ENCODE assay signal across 2 cellular contexts in the genomic region with DNA sequence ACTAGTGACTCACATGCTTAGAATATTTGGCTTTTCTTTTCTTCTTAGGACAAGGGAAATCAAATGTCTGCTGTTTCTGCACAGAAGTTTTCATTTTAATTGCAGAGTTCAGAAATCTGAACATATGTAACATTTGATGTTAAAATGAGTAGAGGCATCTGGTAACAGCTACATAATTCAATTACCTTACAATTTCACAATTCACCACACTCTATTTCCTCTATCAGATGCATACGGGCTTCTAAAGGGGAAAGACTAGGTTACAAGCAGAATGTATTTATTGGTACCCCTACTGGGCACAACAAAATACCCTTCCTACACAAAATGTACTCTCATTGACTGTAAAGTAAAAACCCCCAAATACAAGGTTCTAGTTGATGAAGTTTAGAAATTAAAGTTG.
TF ChIP-seq lines count a peak whose summit lies in the region.

No MANE protein-coding gene starts in this region.

TF ChIP-seq in GM23338, 12 proteins besides CTCF, POLR2A, EP300 and RAD21 (continued from another document):
- no peak for TF ChIP-seq ZNF462 (CRISPR knock-in tag; IDR thresholded peaks at IDR 0.05)
- TF ChIP-seq REST (IDR thresholded peaks at IDR 0.05; ENCODE audit: unreplicated experiment), result no peak

TF ChIP-seq in SK-N-SH treated with all-trans-retinoic acid at 6 μM for 48 hours, 23 proteins besides CTCF, POLR2A, EP300 and RAD21 (continued from another document):
- no peak for TF ChIP-seq CSRNP3 (CRISPR knock-in tag; IDR thresholded peaks at IDR 0.05)
- TF ChIP-seq GLIS3 (CRISPR knock-in tag; IDR thresholded peaks at IDR 0.05), result no peak
- peak; percentile 23; the same call in 1 of the 2 replicates for TF ChIP-seq ISL1 (CRISPR knock-in tag; IDR thresholded peaks at IDR 0.05)
- no peak for TF ChIP-seq PPARA (CRISPR knock-in tag; IDR thresholded peaks at IDR 0.05; ENCODE audit: borderline replicate concordance)
- no peak for TF ChIP-seq OSR1 (CRISPR knock-in tag; IDR thresholded peaks at IDR 0.05)
- TF ChIP-seq ESRRG (CRISPR knock-in tag; IDR thresholded peaks at IDR 0.05), result no peak
- TF ChIP-seq ZNF565 (CRISPR knock-in tag; conservative IDR thresholded peaks at IDR 0.05; ENCODE audit: low read depth), result no peak
- TF ChIP-seq BACH2 (CRISPR knock-in tag; IDR thresholded peaks at IDR 0.05; ENCODE audit: borderline replicate concordance), result no peak
- no peak for TF ChIP-seq ARNTL (CRISPR knock-in tag; IDR thresholded peaks at IDR 0.05; ENCODE audit: borderline replicate concordance, low read depth)
- TF ChIP-seq, protein P1, sequence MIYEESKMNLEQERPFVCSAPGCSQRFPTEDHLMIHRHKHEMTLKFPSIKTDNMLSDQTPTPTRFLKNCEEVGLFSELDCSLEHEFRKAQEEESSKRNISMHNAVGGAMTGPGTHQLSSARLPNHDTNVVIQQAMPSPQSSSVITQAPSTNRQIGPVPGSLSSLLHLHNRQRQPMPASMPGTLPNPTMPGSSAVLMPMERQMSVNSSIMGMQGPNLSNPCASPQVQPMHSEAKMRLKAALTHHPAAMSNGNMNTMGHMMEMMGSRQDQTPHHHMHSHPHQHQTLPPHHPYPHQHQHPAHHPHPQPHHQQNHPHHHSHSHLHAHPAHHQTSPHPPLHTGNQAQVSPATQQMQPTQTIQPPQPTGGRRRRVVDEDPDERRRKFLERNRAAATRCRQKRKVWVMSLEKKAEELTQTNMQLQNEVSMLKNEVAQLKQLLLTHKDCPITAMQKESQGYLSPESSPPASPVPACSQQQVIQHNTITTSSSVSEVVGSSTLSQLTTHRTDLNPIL (CRISPR knock-in tag; IDR thresholded peaks at IDR 0.05; ENCODE audit: low read depth), result no peak
- TF ChIP-seq ZNF70 (CRISPR knock-in tag; IDR thresholded peaks at IDR 0.05), result no peak
TF ChIP-seq in SK-N-SH treated with all-trans-retinoic acid at 6 μM for 48 hours: peak in this region for 2.
